ENCODE assay signal across 26 cellular contexts in genomic region chr12:115094163-115094816, GRCh38.
"Had no signal": no experiment of that assay in that cellular context is flagged by ENCODE, and none has a peak within 500 bp of the region (broad histone marks: within the 10 kb centered on the region; RNA-seq: fewer than 3 reads in every experiment).

No MANE protein-coding gene starts in this region.

- ATAC-seq: left colon; lower lobe of right lung; naive thymus-derived CD8-positive, alpha-beta T cell; right cardiac atrium; stimulated activated effector memory CD8-positive, alpha-beta T cell treated with anti-CD3 and anti-CD28 coated beads, Interleukin-12 subunit alpha, Interleukin-12 subunit beta, amount 100 ng/mL, for 72 hours had no signal

- H3K27me3 ChIP-seq: sigmoid colon, spleen, suprapubic skin, tibial artery, uterus had no signal

- FAIRE-seq: islet of Langerhans, kidney, small intestine had no signal

- H3K4me3 ChIP-seq: left ventricle myocardium inferior, lower lobe of right lung, prostate gland, sigmoid colon, spleen, suprapubic skin, thoracic aorta, tibial artery, uterus had no signal

- H3K9ac ChIP-seq: parathyroid adenoma had no signal

- H3K79me2 ChIP-seq: parathyroid adenoma had no signal

- H3K4me1 ChIP-seq: left ventricle myocardium inferior, parathyroid adenoma, prostate gland, sigmoid colon, spleen, suprapubic skin, tibial artery, uterus had no signal

- H3K27ac ChIP-seq: left ventricle myocardium inferior, lower lobe of right lung, parathyroid adenoma, prostate gland, sigmoid colon, spleen, suprapubic skin, thoracic aorta, tibial artery, uterus had no signal

- H3K9me3 ChIP-seq: left ventricle myocardium inferior, lower lobe of right lung, prostate gland, sigmoid colon, suprapubic skin, thoracic aorta, tibial artery, uterus had no signal

- DNase-seq: head of caudate nucleus; hypothalamus; immature natural killer cell; kidney; left colon; left ventricle myocardium inferior; lower lobe of right lung; mammary epithelial cell; mesenchymal stem cell; naive thymus-derived CD8-positive, alpha-beta T cell; nucleus accumbens; retina; right cardiac atrium; sigmoid colon; spleen; stimulated activated CD4-positive, alpha-beta T cell treated with anti-CD3 and anti-CD28 coated beads, Interleukin-4, amount 100 ng/mL, for 24 hours; stimulated activated naive CD4-positive, alpha-beta T cell; tibial artery; uterus had no signal

- H3K36me3 ChIP-seq: left ventricle myocardium inferior, lower lobe of right lung, prostate gland, sigmoid colon, spleen, suprapubic skin, thoracic aorta, tibial artery, uterus had no signal

- H2AFZ ChIP-seq: parathyroid adenoma had no signal
